In genomic region chr15:82044373-82045178, GRCh38 we compare ENCODE assay signal across 8 cellular contexts.
DNase-seq lines count a peak whose midpoint lies in the region.

No MANE protein-coding gene starts in this region.

- no peak overlapping the region for H2AFZ ChIP-seq in neuron (ENCODE audit: low read depth, low read length)

- peaks cover 22% of the 10 kb centered on the region for H3K36me3 ChIP-seq in neuron (ENCODE audit: insufficient read depth, low read length)

- peaks cover 6% of the 10 kb centered on the region for H3K9me3 ChIP-seq in neuron (ENCODE audit: low read length)

- H3K4me1 ChIP-seq in neuron (ENCODE audit: insufficient read depth, low read length), result peaks cover 21% of the 10 kb centered on the region

- peak overlapping the region; percentile 97 for H3K4me3 ChIP-seq in neuron (ENCODE audit: low read length)

- no peaks in the 10 kb centered on the region for H3K27me3 ChIP-seq in neuron (ENCODE audit: insufficient read depth, low read length)

- DNase-seq in NCI-H2107 treated with DMSO at 0.1 percent for 48 hours (lab: John Stamatoyannopoulos, UW; ENCODE audit: unreplicated experiment), result peak; percentile 24
- DNase-seq in NCI-H2107 (lab: John Stamatoyannopoulos, UW), result no peak
- DNase-seq in NCI-H748 (lab: John Stamatoyannopoulos, UW; ENCODE audit: unreplicated experiment), result peak; percentile 72
- peak; percentile 10 for DNase-seq in activated gamma-delta T cell treated with anti-CD3 and anti-CD28 coated beads, Interleukin-2, amount 50 U/mL, for 16 hours (ENCODE audit: low read depth)
- peak; percentile 66 for DNase-seq in foreskin melanocyte
- DNase-seq in NCI-H1092 (lab: John Stamatoyannopoulos, UW), result no peak
- no peak for DNase-seq in GM19240 (ENCODE audit: insufficient read length, low spot score)

Comparison
In these comparisons a context has a peak if more than half of its experiments do, and no peak if none do; other contexts are left out.
1. DNase-seq: peak in NCI-H2107 treated with DMSO at 0.1 percent for 48 hours (single experiment), NCI-H748 (single experiment), activated gamma-delta T cell treated with anti-CD3 and anti-CD28 coated beads, Interleukin-2, amount 50 U/mL, for 16 hours (single experiment) and foreskin melanocyte (single experiment); none in NCI-H2107 (single experiment), NCI-H1092 (single experiment) and GM19240 (single experiment).